ENCODE assay signal across 10 cellular contexts in genomic region chr12:27012982-27013255, GRCh38. TPM values are rescaled to one million over a fixed set of nuclear protein-coding genes. Genes with fewer than 3 reads are reported as not detected.
A peak's percentile ranks its signal among the peaks of the same experiment; 100 is the strongest.
DNase-seq lines count a peak whose midpoint lies in the region; FAIRE-seq and TF ChIP-seq lines count a peak whose summit lies in the region.
"Had no signal": no experiment of that assay in that cellular context is flagged by ENCODE, and none has a peak within 500 bp of the region (broad histone marks: within the 10 kb centered on the region; RNA-seq: fewer than 3 reads in every experiment).

No MANE protein-coding gene starts in this region.

- H4K8ac ChIP-seq in trophoblast cell (ENCODE audit: low read depth, low read length): no peak overlapping the region

- H3K27ac Mint-ChIP-seq in activated naive CD4-positive, alpha-beta T cell treated with anti-CD3 and anti-CD28 coated beads, Interleukin-2, amount 10 ng/mL, durations not matched to agents 7 days and 5 days: no peak overlapping the region
- H3K27ac Mint-ChIP-seq in activated T-helper 1 cell treated with anti-CD3 and anti-CD28 coated beads, Interleukin-12 subunit alpha, Interleukin-12 subunit beta, Interleukin-2, Interleukin-4 antibody, amounts not matched to agents 30 ng/mL and 10 ng/mL and 1 ng/mL, durations not matched to agents 14 hours and 24 hours and 36 hours: no peak overlapping the region

- H3K18ac ChIP-seq in trophoblast cell (ENCODE audit: low read length): no peak overlapping the region

- peak overlapping the region; percentile 83 to 97 for H3K4me3 ChIP-seq in kidney (ENCODE audit: low read length in 2 of 2)
- H3K4me3 ChIP-seq in tibial nerve: peak overlapping the region in 2 of 4 donors; percentile 80 to 98
- no peak overlapping the region for H3K4me3 ChIP-seq in trophoblast cell (ENCODE audit: low read depth, low read length)

- no peaks in the 10 kb centered on the region for H3K36me3 ChIP-seq in kidney (ENCODE audit: control insufficient read depth in 1 of 2, insufficient read depth in 2 of 2, low read length in 2 of 2)
- H3K36me3 ChIP-seq in tibial nerve: no peaks in the 10 kb centered on the region
- H3K36me3 ChIP-seq in trophoblast cell (ENCODE audit: control insufficient read depth in 1 of 2, insufficient read depth in 2 of 2, low read length in 2 of 2): no peaks in the 10 kb centered on the region

- peaks cover 12 to 23% of the 10 kb centered on the region in 2 donors for H3K4me1 ChIP-seq in kidney (ENCODE audit: control insufficient read depth in 1 of 2, insufficient read depth in 1 of 2, low read depth in 1 of 2, low read length in 2 of 2)
- peaks cover 4 to 61% (median 22%) of the 10 kb centered on the region in 4 donors for H3K4me1 ChIP-seq in tibial nerve
- H3K4me1 ChIP-seq in trophoblast cell (ENCODE audit: control insufficient read depth in 1 of 2, insufficient read depth in 2 of 2, low read length in 2 of 2): peaks cover 2 to 4% of the 10 kb centered on the region in 2 experiments

- TF ChIP-seq CTCF in kidney (IDR thresholded peaks at IDR 0.05; ENCODE audit: borderline replicate concordance, extremely low read depth, insufficient read depth): no peak
- TF ChIP-seq CTCF in tibial nerve (IDR thresholded peaks at IDR 0.05): no peak

- H3K4me3 Mint-ChIP-seq in activated naive CD4-positive, alpha-beta T cell treated with anti-CD3 and anti-CD28 coated beads, Interleukin-2, amount 10 ng/mL, durations not matched to agents 7 days and 5 days: peak overlapping the region; percentile 94
- H3K4me3 Mint-ChIP-seq in activated T-helper 1 cell treated with anti-CD3 and anti-CD28 coated beads, Interleukin-12 subunit alpha, Interleukin-12 subunit beta, Interleukin-2, Interleukin-4 antibody, amounts not matched to agents 30 ng/mL and 10 ng/mL and 1 ng/mL, durations not matched to agents 14 hours and 24 hours and 36 hours: peak overlapping the region; percentile 91

- H3K4me2 ChIP-seq in trophoblast cell (ENCODE audit: low read length): no peak overlapping the region

- no peak overlapping the region for H2AFZ ChIP-seq in trophoblast cell (ENCODE audit: insufficient read depth, low read length, poor library complexity)

- H3K27me3 Mint-ChIP-seq in activated naive CD4-positive, alpha-beta T cell treated with anti-CD3 and anti-CD28 coated beads, Interleukin-2, amount 10 ng/mL, durations not matched to agents 7 days and 5 days: no peaks in the 10 kb centered on the region
- peaks cover 2% of the 10 kb centered on the region for H3K27me3 Mint-ChIP-seq in activated T-helper 1 cell treated with anti-CD3 and anti-CD28 coated beads, Interleukin-12 subunit alpha, Interleukin-12 subunit beta, Interleukin-2, Interleukin-4 antibody, amounts not matched to agents 30 ng/mL and 10 ng/mL and 1 ng/mL, durations not matched to agents 14 hours and 24 hours and 36 hours (ENCODE audit: insufficient read depth)

- peaks cover 19% of the 10 kb centered on the region for H3K36me3 Mint-ChIP-seq in activated naive CD4-positive, alpha-beta T cell treated with anti-CD3 and anti-CD28 coated beads, Interleukin-2, amount 10 ng/mL, durations not matched to agents 7 days and 5 days
- H3K36me3 Mint-ChIP-seq in activated T-helper 1 cell treated with anti-CD3 and anti-CD28 coated beads, Interleukin-12 subunit alpha, Interleukin-12 subunit beta, Interleukin-2, Interleukin-4 antibody, amounts not matched to agents 30 ng/mL and 10 ng/mL and 1 ng/mL, durations not matched to agents 14 hours and 24 hours and 36 hours (ENCODE audit: low read depth): peaks cover 16% of the 10 kb centered on the region

- H3K79me1 ChIP-seq in trophoblast cell (ENCODE audit: low read length): peaks cover 2% of the 10 kb centered on the region

- WGBS in tibial nerve, 2 donors: 75 to 77% methylated on average over 5 of the region's 5 CpGs
- WGBS in trophoblast cell (ENCODE audit: extremely low coverage, insufficient coverage, insufficient read length): no CpG with 5 or more reads among the region's 5 CpGs

- FAIRE-seq in kidney (lab: Jason Lieb, UNC): no peak
- FAIRE-seq: D721Med had no signal

- no peak overlapping the region for H3K14ac ChIP-seq in trophoblast cell (ENCODE audit: low read length)

- TF ChIP-seq POLR2A in tibial nerve (IDR thresholded peaks at IDR 0.05): no peak

- no peaks in the 10 kb centered on the region for H3K27me3 ChIP-seq in tibial nerve
- no peaks in the 10 kb centered on the region for H3K27me3 ChIP-seq in trophoblast cell (ENCODE audit: insufficient read depth, low read length)

- intact Hi-C loops in activated T-helper 1 cell treated with anti-CD3 and anti-CD28 coated beads, Interleukin-12 subunit alpha, Interleukin-12 subunit beta, Interleukin-2, Interleukin-4 antibody, amounts not matched to agents 30 ng/mL and 10 ng/mL and 1 ng/mL, durations not matched to agents 14 hours and 24 hours and 36 hours (cut with micrococcal nuclease): loop anchor here (5.0 to 10.0 kb wide), 3 partner anchors 266 to 898 kb away; partner anchors contain the start of gene PPFIBP1
- intact Hi-C loops in kidney (cut with DNase I): no loop called here

- H2BK5ac ChIP-seq in trophoblast cell (ENCODE audit: low read depth, low read length, poor library complexity): no peak overlapping the region

- H3K27ac ChIP-seq in kidney (ENCODE audit: low read depth in 2 of 2, low read length in 2 of 2) (peak overlapping the region; percentile 63 to 97), tibial nerve (peak overlapping the region; percentile 92 to 95 (median 94)), trophoblast cell (ENCODE audit: low read depth, low read length) (no peak overlapping the region)

- H4K12ac ChIP-seq in trophoblast cell (ENCODE audit: low read depth, low read length): no peak overlapping the region

- H3K23ac ChIP-seq in trophoblast cell (ENCODE audit: low read length): no peak overlapping the region

- H3K9me3 ChIP-seq in kidney (ENCODE audit: control insufficient read depth in 1 of 2, low read length in 2 of 2) (no peaks in the 10 kb centered on the region), tibial nerve (no peaks in the 10 kb centered on the region), trophoblast cell (ENCODE audit: insufficient read depth, low read depth, low read length) (no peaks in the 10 kb centered on the region)

- H3K79me2 ChIP-seq in trophoblast cell (ENCODE audit: control insufficient read depth, insufficient read depth, low read length, poor library complexity): no peaks in the 10 kb centered on the region

- H2BK120ac ChIP-seq in trophoblast cell (ENCODE audit: insufficient read depth, low read length, poor library complexity): no peak overlapping the region

- no peak overlapping the region for H2AK5ac ChIP-seq in trophoblast cell (ENCODE audit: low read length)

- CTCF ChIA-PET in activated naive CD4-positive, alpha-beta T cell treated with anti-CD3 and anti-CD28 coated beads, Interleukin-2, amount 10 ng/mL, durations not matched to agents 7 days and 5 days (lab: Charles Lee): interaction anchor here (1.0 to 5.0 kb wide), 4 partner anchors 10 to 293 kb away, joined by 3 to 105 read pairs (median 8); partner anchors contain the start of gene MED21

- no peak for TF ChIP-seq EP300 in tibial nerve (IDR thresholded peaks at IDR 0.05)

- H3K4ac ChIP-seq in trophoblast cell (ENCODE audit: low read depth, low read length): no peak overlapping the region

- H4K91ac ChIP-seq in trophoblast cell (ENCODE audit: low read depth, low read length): no peak overlapping the region

- no peaks in the 10 kb centered on the region for H3K9me3 Mint-ChIP-seq in activated naive CD4-positive, alpha-beta T cell treated with anti-CD3 and anti-CD28 coated beads, Interleukin-2, amount 10 ng/mL, durations not matched to agents 7 days and 5 days
- no peaks in the 10 kb centered on the region for H3K9me3 Mint-ChIP-seq in activated T-helper 1 cell treated with anti-CD3 and anti-CD28 coated beads, Interleukin-12 subunit alpha, Interleukin-12 subunit beta, Interleukin-2, Interleukin-4 antibody, amounts not matched to agents 30 ng/mL and 10 ng/mL and 1 ng/mL, durations not matched to agents 14 hours and 24 hours and 36 hours

- no peak for DNase-seq in activated naive CD4-positive, alpha-beta T cell treated with anti-CD3 and anti-CD28 coated beads, Interleukin-2, amount 10 ng/mL, durations not matched to agents 7 days and 5 days
- DNase-seq in activated naive CD4-positive, alpha-beta T cell treated with Interleukin-2 at 50 U/mL for 16 hours: no peak
- DNase-seq in activated T-helper 1 cell treated with anti-CD3 and anti-CD28 coated beads, Interleukin-12 subunit alpha, Interleukin-12 subunit beta, Interleukin-2, Interleukin-4 antibody, amounts not matched to agents 30 ng/mL and 10 ng/mL and 1 ng/mL, durations not matched to agents 14 hours and 24 hours and 36 hours (ENCODE audit: low spot score): no peak
- DNase-seq in kidney (no peak), tibial nerve (ENCODE audit: low spot score in 2 of 2) (no peak), trophoblast cell (no peak), NCI-H187 (lab: John Stamatoyannopoulos, UW) (no peak)
- no peak for DNase-seq in stimulated activated CD4-positive, alpha-beta T cell treated with anti-CD3 and anti-CD28 coated beads, Interleukin-2, amount 100 ng/mL, for 24 hours
- DNase-seq: NCI-H524 had no signal

- H3K9ac ChIP-seq in kidney (ENCODE audit: low read length in 2 of 2) (peak overlapping the region in 1 of 2 donors; percentile 66), trophoblast cell (ENCODE audit: low read length) (no peak overlapping the region)

- H3K4me1 Mint-ChIP-seq in activated naive CD4-positive, alpha-beta T cell treated with anti-CD3 and anti-CD28 coated beads, Interleukin-2, amount 10 ng/mL, durations not matched to agents 7 days and 5 days: peaks cover 62% of the 10 kb centered on the region
- H3K4me1 Mint-ChIP-seq in activated T-helper 1 cell treated with anti-CD3 and anti-CD28 coated beads, Interleukin-12 subunit alpha, Interleukin-12 subunit beta, Interleukin-2, Interleukin-4 antibody, amounts not matched to agents 30 ng/mL and 10 ng/mL and 1 ng/mL, durations not matched to agents 14 hours and 24 hours and 36 hours (ENCODE audit: low read depth): peaks cover 58% of the 10 kb centered on the region

- no peak overlapping the region for H2BK12ac ChIP-seq in trophoblast cell (ENCODE audit: low read length)

RNA-seq across cellular contexts. Expression of gene TM7SF3, which starts 1.3 kb away (rescaled TPM):
- 43.5 and 47.0 TPM in 2 replicates for total RNA-seq in activated T-helper 1 cell treated with anti-CD3 and anti-CD28 coated beads, Interleukin-12 subunit alpha, Interleukin-12 subunit beta, Interleukin-2, Interleukin-4 antibody, amounts not matched to agents 30 ng/mL and 10 ng/mL and 1 ng/mL, durations not matched to agents 14 hours and 24 hours and 36 hours
- 63.1 TPM for total RNA-seq in kidney
- 70.1 TPM for polyA plus RNA-seq in kidney (ENCODE audit: insufficient read depth, low read depth, low replicate concordance)
- 100 to 1,000 TPM in 3 of 4 donors, 10 to 100 TPM in 1; 78.6 to 124 (median 119) TPM for total RNA-seq in tibial nerve
- 29.0 and 34.9 TPM in 2 replicates for polyA plus RNA-seq in trophoblast cell (2013)

RNA-seq across cellular contexts. Expression of gene MED21, which starts 9.4 kb away (rescaled TPM):
- total RNA-seq in activated T-helper 1 cell treated with anti-CD3 and anti-CD28 coated beads, Interleukin-12 subunit alpha, Interleukin-12 subunit beta, Interleukin-2, Interleukin-4 antibody, amounts not matched to agents 30 ng/mL and 10 ng/mL and 1 ng/mL, durations not matched to agents 14 hours and 24 hours and 36 hours: 28.9 and 34.1 TPM in 2 replicates
- total RNA-seq in kidney (57.1 TPM), tibial nerve (10 to 100 TPM; 20.4 to 45.5 (median 35.9) TPM)
- polyA plus RNA-seq in kidney (ENCODE audit: insufficient read depth, low read depth, low replicate concordance): 39.5 TPM
- 29.0 and 30.6 TPM in 2 replicates for polyA plus RNA-seq in trophoblast cell (2013)
